ENCODE assay signal across 8 cellular contexts in the genomic region with DNA sequence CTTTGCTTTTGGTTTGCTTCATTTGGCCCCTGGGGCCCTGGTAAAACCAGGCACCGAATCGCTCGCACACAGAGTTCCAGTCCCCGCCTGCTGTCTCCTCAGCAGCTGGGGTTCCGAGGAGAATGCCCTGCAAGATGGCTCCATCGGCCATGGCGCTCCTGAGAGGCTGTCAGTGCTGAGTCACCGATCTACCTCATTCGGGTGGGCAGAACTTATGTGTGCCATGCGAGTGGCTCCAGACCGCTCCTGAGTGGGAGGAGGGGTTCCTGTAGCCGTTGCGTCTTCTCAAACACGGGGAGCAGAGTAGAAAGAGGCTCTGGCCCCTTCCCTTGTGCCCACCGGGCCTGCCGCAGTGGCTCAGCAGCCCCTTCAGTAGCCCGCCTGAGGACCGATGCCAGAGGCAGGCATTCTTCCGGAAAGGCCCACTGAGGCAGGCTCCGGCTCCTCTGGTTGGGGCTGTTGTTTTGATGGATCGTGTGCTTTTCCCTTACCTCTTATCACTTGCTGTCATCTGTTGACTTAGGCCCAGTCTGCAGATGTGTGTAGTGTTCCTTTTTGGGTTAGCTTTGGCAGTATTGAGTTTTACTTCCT. TPM values are rescaled to one million over a fixed set of nuclear protein-coding genes. Genes with fewer than 3 reads are reported as not detected.
DNase-seq lines count a peak whose midpoint lies in the region; ATAC-seq and TF ChIP-seq lines count a peak whose summit lies in the region.

No MANE protein-coding gene starts in this region.

- H3K4me2 ChIP-seq in BLaER1 treated with 17β-estradiol and CSF1 and Interleukin-3, amounts not matched to agents 10 nM and 100 nM = peak overlapping the region; percentile 88 to 100 (median 98)

- peak overlapping the region; percentile 79 to 96 (median 94) for H3K27ac ChIP-seq in BLaER1 treated with 17β-estradiol and CSF1 and Interleukin-3, amounts not matched to agents 10 nM and 100 nM
- H3K27ac ChIP-seq in cingulate gyrus (ENCODE audit: low read depth, low read length) (peak overlapping the region; percentile 93), lower lobe of right lung (peak overlapping the region; percentile 76)

- H3K27me3 ChIP-seq in BLaER1 treated with 17β-estradiol and CSF1 and Interleukin-3, amounts not matched to agents 10 nM and 100 nM = no peaks in the 10 kb centered on the region
- no peaks in the 10 kb centered on the region for H3K27me3 ChIP-seq in lower lobe of right lung (ENCODE audit: low read depth)

- peaks cover 22 to 35% (median 26%) of the 10 kb centered on the region in 10 experiments for H3K4me1 ChIP-seq in BLaER1 treated with 17β-estradiol and CSF1 and Interleukin-3, amounts not matched to agents 10 nM and 100 nM
- peaks cover 17% of the 10 kb centered on the region for H3K4me1 ChIP-seq in lower lobe of right lung

- H3K4me3 ChIP-seq in BLaER1 treated with 17β-estradiol and CSF1 and Interleukin-3, amounts not matched to agents 10 nM and 100 nM = peak overlapping the region; percentile 86 to 98 (median 95)
- H3K4me3 ChIP-seq in lower lobe of right lung = peak overlapping the region; percentile 74

- H3K36me3 ChIP-seq in BLaER1 treated with 17β-estradiol and CSF1 and Interleukin-3, amounts not matched to agents 10 nM and 100 nM = peaks cover 40 to 46% (median 44%) of the 10 kb centered on the region in 11 experiments
- H3K36me3 ChIP-seq in lower lobe of right lung = peaks cover 38% of the 10 kb centered on the region

- peak; percentile 74 to 76 for ATAC-seq in lower lobe of right lung
- no peak for ATAC-seq in GM18861 (IDR thresholded peaks at IDR 0.05; ENCODE audit: unreplicated experiment)

- DNase-seq in GM20000 (ENCODE audit: low spot score) = peak; percentile 72
- DNase-seq in LoVo (ENCODE audit: low spot score) = peak; percentile 79
- DNase-seq in activated CD4-positive, CD25-positive, alpha-beta regulatory T cell treated with anti-CD3 and anti-CD28 coated beads, Interleukin-2, amount 50 U/mL, for 72 hours = peak; percentile 68
- no peak for DNase-seq in lower lobe of right lung
- DNase-seq in stimulated activated CD8-positive, alpha-beta memory T cell treated with anti-CD3 and anti-CD28 coated beads, Interleukin-12 subunit alpha, Interleukin-12 subunit beta, amount 100 ng/mL, for 4 hours (ENCODE audit: low read depth) = peak; percentile 62

- H4K20me1 ChIP-seq in BLaER1 treated with 17β-estradiol and CSF1 and Interleukin-3, amounts not matched to agents 10 nM and 100 nM = peaks cover 36 to 52% (median 51%) of the 10 kb centered on the region in 11 experiments; a peak in 21 of 22 replicates

- H3K9me3 ChIP-seq in BLaER1 treated with 17β-estradiol and CSF1 and Interleukin-3, amounts not matched to agents 10 nM and 100 nM (replicated peaks in 1 of 11) = no peaks in the 10 kb centered on the region
- no peaks in the 10 kb centered on the region for H3K9me3 ChIP-seq in lower lobe of right lung

- TF ChIP-seq CTCF in GM20000 (IDR thresholded peaks at IDR 0.05; ENCODE audit: extremely low read depth, missing control alignments) = no peak
- TF ChIP-seq CTCF in lower lobe of right lung (IDR thresholded peaks at IDR 0.05) = no peak

- intact Hi-C loops in lower lobe of right lung (cut with DNase I) = no loop called here

- peak overlapping the region; percentile 92 to 98 (median 95) for H3K9ac ChIP-seq in BLaER1 treated with 17β-estradiol and CSF1 and Interleukin-3, amounts not matched to agents 10 nM and 100 nM

RNA-seq across cellular contexts. Expression of gene CHPF2, which starts 0.9 kb away (rescaled TPM):
- total RNA-seq in lower lobe of right lung = 34.7 TPM

RNA-seq across cellular contexts. Expression of gene ABCF2, which starts 6.2 kb away (rescaled TPM):
- 23.3 TPM for total RNA-seq in lower lobe of right lung

RNA-seq across cellular contexts. Expression of gene SMARCD3, which starts 15.3 kb away (rescaled TPM):
- total RNA-seq in lower lobe of right lung = 53.1 TPM

RNA-seq across cellular contexts. Expression of gene H2BK1, which starts 22.9 kb away (rescaled TPM):
- not detected for total RNA-seq in lower lobe of right lung

RNA-seq across cellular contexts. Expression of gene ASB10, which starts 46.2 kb away (rescaled TPM):
- total RNA-seq in lower lobe of right lung = not detected
